8 cellular contexts compared by ENCODE assay signal in genomic region chr2:61017003-61017555, GRCh38. TPM values are rescaled to one million over a fixed set of nuclear protein-coding genes. Genes with fewer than 3 reads are reported as not detected.
DNase-seq lines count a peak whose midpoint lies in the region; ATAC-seq and TF ChIP-seq lines count a peak whose summit lies in the region.

No MANE protein-coding gene starts in this region.

- peak overlapping the region; percentile 88 to 96 (median 92) for H3K27ac ChIP-seq in esophagus squamous epithelium

- H3K36me3 Mint-ChIP-seq in activated T-cell treated with anti-CD3 and anti-CD28 coated beads, Interleukin-2, amount 50 U/mL, for 24 hours (ENCODE audit: low read depth) = peaks cover 39% of the 10 kb centered on the region

- peak overlapping the region; percentile 97 for H3K4me3 Mint-ChIP-seq in activated T-cell treated with anti-CD3 and anti-CD28 coated beads, Interleukin-2, amount 50 U/mL, for 24 hours

- H3K4me1 ChIP-seq in esophagus squamous epithelium = peaks cover 10 to 71% (median 20%) of the 10 kb centered on the region in 3 donors

- no peaks in the 10 kb centered on the region for H3K27me3 ChIP-seq in esophagus squamous epithelium

- peak in 1 of 6 experiments; percentile 6 for TF ChIP-seq CTCF in esophagus squamous epithelium (IDR thresholded peaks at IDR 0.05)

- 0 to 1% methylated on average over 21 to 27 of the region's 27 CpGs for WGBS in esophagus squamous epithelium, 2 donors

- DNase-seq in DMS114 treated with DMSO at 0.1 percent for 48 hours (lab: John Stamatoyannopoulos, UW; ENCODE audit: unreplicated experiment) = peak; percentile 88
- DNase-seq in HuH-7 (ENCODE audit: low spot score) = peak; percentile 72
- DNase-seq in OCI-M1 (lab: John Stamatoyannopoulos, UW) = peak; percentile 92
- peak; percentile 86 for DNase-seq in activated T-cell treated with anti-CD3 and anti-CD28 coated beads, Interleukin-2, amount 50 U/mL, for 24 hours
- peak; percentile 44 for DNase-seq in esophagus squamous epithelium (lab: John Stamatoyannopoulos, UW)
- peak; percentile 81 for DNase-seq in myocyte (ENCODE audit: low read depth)
- DNase-seq in stimulated activated CD8-positive, alpha-beta memory T cell treated with anti-CD3 and anti-CD28 coated beads, Interleukin-7, amount 100 ng/mL, for 48 hours (ENCODE audit: extremely low read depth in 1 of 2, low read depth in 1 of 2) = peak; percentile 50 to 51

- peak overlapping the region; percentile 98 for H3K27ac Mint-ChIP-seq in activated T-cell treated with anti-CD3 and anti-CD28 coated beads, Interleukin-2, amount 50 U/mL, for 24 hours

- intact Hi-C loops in esophagus squamous epithelium (cut with DNase I) = no loop called here

- no peak for TF ChIP-seq POLR2A in esophagus squamous epithelium (IDR thresholded peaks at IDR 0.05)

- ATAC-seq in GM21526 (IDR thresholded peaks at IDR 0.05; ENCODE audit: low FRiP score, unreplicated experiment) = peak; percentile 58

- H3K36me3 ChIP-seq in esophagus squamous epithelium = peaks cover 3 to 14% (median 7%) of the 10 kb centered on the region in 3 donors

- peak overlapping the region; percentile 63 to 94 (median 78) for H3K4me3 ChIP-seq in esophagus squamous epithelium

- no peaks in the 10 kb centered on the region for H3K9me3 ChIP-seq in esophagus squamous epithelium

- H3K27me3 Mint-ChIP-seq in activated T-cell treated with anti-CD3 and anti-CD28 coated beads, Interleukin-2, amount 50 U/mL, for 24 hours = no peaks in the 10 kb centered on the region

- no peaks in the 10 kb centered on the region for H3K9me3 Mint-ChIP-seq in activated T-cell treated with anti-CD3 and anti-CD28 coated beads, Interleukin-2, amount 50 U/mL, for 24 hours

- H3K4me1 Mint-ChIP-seq in activated T-cell treated with anti-CD3 and anti-CD28 coated beads, Interleukin-2, amount 50 U/mL, for 24 hours (ENCODE audit: low read depth) = peaks cover 60% of the 10 kb centered on the region

RNA-seq across cellular contexts. Expression of gene PEX13, which starts 0.4 kb away (rescaled TPM):
- total RNA-seq in esophagus squamous epithelium (10 to 100 TPM; 19.6 to 39.3 (median 28.5) TPM), myocyte (37.6 and 44.6 TPM in 2 replicates)
- polyA plus RNA-seq in myocyte (2012) = 10.0 TPM

RNA-seq across cellular contexts. Expression of gene PUS10, which starts 1.0 kb away (rescaled TPM):
- total RNA-seq in esophagus squamous epithelium (1 to 10 TPM; 3.7 to 9.1 (median 5.4) TPM), myocyte (6.9 and 9.3 TPM in 2 replicates)
- polyA plus RNA-seq in myocyte (2012) = 4.7 TPM

RNA-seq across cellular contexts. Expression of gene SANBR, which starts 48.6 kb away (rescaled TPM):
- total RNA-seq in esophagus squamous epithelium (1 to 10 TPM; 2.8 to 6.7 (median 5.2) TPM), myocyte (9.4 and 11.1 TPM in 2 replicates)
- polyA plus RNA-seq in myocyte (2012) = 5.1 TPM

Comparison
In these comparisons a context has a peak if more than half of its experiments do, and no peak if none do; other contexts are left out.
1. Peak in every context shown above with its lines: DNase-seq, ATAC-seq, H3K4me3 ChIP-seq and H3K27ac ChIP-seq.